In the genomic region with DNA sequence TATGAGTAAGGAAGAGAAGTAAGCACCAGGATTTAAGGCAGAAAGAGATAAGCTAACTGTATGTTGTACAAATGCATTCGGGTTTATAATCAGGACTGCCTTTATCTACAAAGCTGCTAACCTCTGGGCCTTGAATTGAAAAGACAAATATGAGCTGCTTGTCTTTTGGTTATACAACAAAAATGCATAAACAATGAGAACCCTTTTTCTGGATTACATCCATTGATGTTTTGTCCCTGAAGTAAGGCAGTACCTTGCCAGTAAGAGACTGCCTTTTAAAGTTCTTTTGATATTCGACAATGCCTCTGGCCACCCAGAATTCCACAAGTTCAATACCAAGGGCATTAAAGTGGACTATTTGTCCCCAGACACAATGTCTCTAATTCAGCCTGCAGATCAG, we compare ENCODE assay signal across 35 cellular contexts.
"Had no signal": no experiment of that assay in that cellular context is flagged by ENCODE, and none has a peak within 500 bp of the region (broad histone marks: within the 10 kb centered on the region; RNA-seq: fewer than 3 reads in every experiment).

No MANE protein-coding gene starts in this region.

- H3K4me3 ChIP-seq: MG63 had no signal

- DNase-seq: Karpas-422, Kasumi-1, MG63, MM.1S, MV-4-11, NCI-H1048, NCI-H1092, NCI-H1092 treated with DMSO at 0.1 percent for 48 hours, NCI-H1105, NCI-H1105 treated with DMSO at 0.1 percent for 48 hours, NCI-H1417, NCI-H1417 treated with DMSO at 0.1 percent for 48 hours, NCI-H1436, NCI-H1436 treated with DMSO at 0.1 percent for 48 hours, NCI-H146, NCI-H1694, NCI-H1694 treated with DMSO at 0.1 percent for 48 hours, NCI-H187, NCI-H187 treated with DMSO at 0.1 percent for 48 hours, NCI-H1930, NCI-H2029, NCI-H2029 treated with DMSO at 0.1 percent for 48 hours, NCI-H2081, NCI-H2081 treated with DMSO at 0.1 percent for 48 hours, NCI-H2107, NCI-H2171, NCI-H2171 treated with DMSO at 0.1 percent for 48 hours, NCI-H2227 treated with DMSO at 0.1 percent for 48 hours, NCI-H226, NCI-H345, NCI-H446, NCI-H446 treated with DMSO at 0.1 percent for 48 hours, NCI-H510A, NCI-H510A treated with DMSO at 0.1 percent for 48 hours, NCI-H524 had no signal

- H3K27me3 ChIP-seq: MG63 had no signal

- H3K9me3 ChIP-seq: MG63 had no signal

- H3K36me3 ChIP-seq: MG63 had no signal
